In the genomic region with DNA sequence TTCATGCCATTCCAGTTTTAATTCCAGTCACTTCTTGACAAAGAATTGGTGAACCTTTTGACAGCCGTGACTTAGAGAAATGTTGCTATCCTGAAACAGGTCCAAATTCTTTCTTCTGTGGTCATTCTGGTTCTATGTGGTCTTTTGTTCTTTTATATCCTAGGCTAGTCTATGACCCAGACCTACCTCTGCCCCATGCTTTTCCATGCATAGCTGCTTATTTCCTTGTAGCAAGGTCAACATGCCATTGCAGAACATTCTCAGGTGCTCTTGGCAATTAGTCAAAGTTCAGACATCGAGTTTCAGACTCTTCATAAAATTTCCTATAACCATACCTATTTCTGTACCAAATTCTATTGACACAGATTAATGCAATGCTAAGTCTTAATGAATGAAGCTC, we compare ENCODE assay signal across 2 cellular contexts.
A peak's percentile ranks its signal among the peaks of the same experiment; 100 is the strongest.
TF ChIP-seq lines count a peak whose summit lies in the region.

No MANE protein-coding gene starts in this region.

TF ChIP-seq in Ishikawa, 13 proteins besides CTCF, POLR2A, EP300 and RAD21 (continued from another document):
- TF ChIP-seq, protein P1, sequence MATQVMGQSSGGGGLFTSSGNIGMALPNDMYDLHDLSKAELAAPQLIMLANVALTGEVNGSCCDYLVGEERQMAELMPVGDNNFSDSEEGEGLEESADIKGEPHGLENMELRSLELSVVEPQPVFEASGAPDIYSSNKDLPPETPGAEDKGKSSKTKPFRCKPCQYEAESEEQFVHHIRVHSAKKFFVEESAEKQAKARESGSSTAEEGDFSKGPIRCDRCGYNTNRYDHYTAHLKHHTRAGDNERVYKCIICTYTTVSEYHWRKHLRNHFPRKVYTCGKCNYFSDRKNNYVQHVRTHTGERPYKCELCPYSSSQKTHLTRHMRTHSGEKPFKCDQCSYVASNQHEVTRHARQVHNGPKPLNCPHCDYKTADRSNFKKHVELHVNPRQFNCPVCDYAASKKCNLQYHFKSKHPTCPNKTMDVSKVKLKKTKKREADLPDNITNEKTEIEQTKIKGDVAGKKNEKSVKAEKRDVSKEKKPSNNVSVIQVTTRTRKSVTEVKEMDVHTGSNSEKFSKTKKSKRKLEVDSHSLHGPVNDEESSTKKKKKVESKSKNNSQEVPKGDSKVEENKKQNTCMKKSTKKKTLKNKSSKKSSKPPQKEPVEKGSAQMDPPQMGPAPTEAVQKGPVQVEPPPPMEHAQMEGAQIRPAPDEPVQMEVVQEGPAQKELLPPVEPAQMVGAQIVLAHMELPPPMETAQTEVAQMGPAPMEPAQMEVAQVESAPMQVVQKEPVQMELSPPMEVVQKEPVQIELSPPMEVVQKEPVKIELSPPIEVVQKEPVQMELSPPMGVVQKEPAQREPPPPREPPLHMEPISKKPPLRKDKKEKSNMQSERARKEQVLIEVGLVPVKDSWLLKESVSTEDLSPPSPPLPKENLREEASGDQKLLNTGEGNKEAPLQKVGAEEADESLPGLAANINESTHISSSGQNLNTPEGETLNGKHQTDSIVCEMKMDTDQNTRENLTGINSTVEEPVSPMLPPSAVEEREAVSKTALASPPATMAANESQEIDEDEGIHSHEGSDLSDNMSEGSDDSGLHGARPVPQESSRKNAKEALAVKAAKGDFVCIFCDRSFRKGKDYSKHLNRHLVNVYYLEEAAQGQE (IDR thresholded peaks at IDR 0.05; ENCODE audit: low read depth) = no peak

TF ChIP-seq in HepG2, 621 proteins besides CTCF, POLR2A, EP300 and RAD21 (continued from another document):
- TF ChIP-seq, protein P2, sequence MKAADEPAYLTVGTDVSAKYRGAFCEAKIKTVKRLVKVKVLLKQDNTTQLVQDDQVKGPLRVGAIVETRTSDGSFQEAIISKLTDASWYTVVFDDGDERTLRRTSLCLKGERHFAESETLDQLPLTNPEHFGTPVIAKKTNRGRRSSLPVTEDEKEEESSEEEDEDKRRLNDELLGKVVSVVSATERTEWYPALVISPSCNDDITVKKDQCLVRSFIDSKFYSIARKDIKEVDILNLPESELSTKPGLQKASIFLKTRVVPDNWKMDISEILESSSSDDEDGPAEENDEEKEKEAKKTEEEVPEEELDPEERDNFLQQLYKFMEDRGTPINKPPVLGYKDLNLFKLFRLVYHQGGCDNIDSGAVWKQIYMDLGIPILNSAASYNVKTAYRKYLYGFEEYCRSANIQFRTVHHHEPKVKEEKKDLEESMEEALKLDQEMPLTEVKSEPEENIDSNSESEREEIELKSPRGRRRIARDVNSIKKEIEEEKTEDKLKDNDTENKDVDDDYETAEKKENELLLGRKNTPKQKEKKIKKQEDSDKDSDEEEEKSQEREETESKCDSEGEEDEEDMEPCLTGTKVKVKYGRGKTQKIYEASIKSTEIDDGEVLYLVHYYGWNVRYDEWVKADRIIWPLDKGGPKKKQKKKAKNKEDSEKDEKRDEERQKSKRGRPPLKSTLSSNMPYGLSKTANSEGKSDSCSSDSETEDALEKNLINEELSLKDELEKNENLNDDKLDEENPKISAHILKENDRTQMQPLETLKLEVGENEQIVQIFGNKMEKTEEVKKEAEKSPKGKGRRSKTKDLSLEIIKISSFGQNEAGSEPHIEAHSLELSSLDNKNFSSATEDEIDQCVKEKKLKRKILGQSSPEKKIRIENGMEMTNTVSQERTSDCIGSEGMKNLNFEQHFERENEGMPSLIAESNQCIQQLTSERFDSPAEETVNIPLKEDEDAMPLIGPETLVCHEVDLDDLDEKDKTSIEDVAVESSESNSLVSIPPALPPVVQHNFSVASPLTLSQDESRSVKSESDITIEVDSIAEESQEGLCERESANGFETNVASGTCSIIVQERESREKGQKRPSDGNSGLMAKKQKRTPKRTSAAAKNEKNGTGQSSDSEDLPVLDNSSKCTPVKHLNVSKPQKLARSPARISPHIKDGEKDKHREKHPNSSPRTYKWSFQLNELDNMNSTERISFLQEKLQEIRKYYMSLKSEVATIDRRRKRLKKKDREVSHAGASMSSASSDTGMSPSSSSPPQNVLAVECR (CRISPR knock-in tag; IDR thresholded peaks at IDR 0.05; ENCODE audit: borderline replicate concordance) = no peak
- TF ChIP-seq POGZ (CRISPR knock-in tag; IDR thresholded peaks at IDR 0.05) (0 out of 2 replicates have a peak, but pooled peaks have one; percentile 9), KDM6A (CRISPR knock-in tag; IDR thresholded peaks at IDR 0.05; ENCODE audit: low read depth) (no peak), GATAD1 (CRISPR knock-in tag; IDR thresholded peaks at IDR 0.05) (0 out of 2 replicates have a peak, but pooled peaks have one; percentile 15), IRF2 (CRISPR knock-in tag; IDR thresholded peaks at IDR 0.05) (0 out of 2 replicates have a peak, but pooled peaks have one; percentile 24), FOXA1 (IDR thresholded peaks at IDR 0.05) (no peak), FOXA1 (CRISPR knock-in tag; IDR thresholded peaks at IDR 0.05) (peak; percentile 38), SSRP1 (CRISPR knock-in tag; IDR thresholded peaks at IDR 0.05) (peak; percentile 80; the same call in 1 of the 2 replicates), ZMYM4 (CRISPR knock-in tag; IDR thresholded peaks at IDR 0.05) (0 out of 2 replicates have a peak, but pooled peaks have one; percentile 12)
- TF ChIP-seq, protein P3, sequence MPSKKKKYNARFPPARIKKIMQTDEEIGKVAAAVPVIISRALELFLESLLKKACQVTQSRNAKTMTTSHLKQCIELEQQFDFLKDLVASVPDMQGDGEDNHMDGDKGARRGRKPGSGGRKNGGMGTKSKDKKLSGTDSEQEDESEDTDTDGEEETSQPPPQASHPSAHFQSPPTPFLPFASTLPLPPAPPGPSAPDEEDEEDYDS (CRISPR knock-in tag; IDR thresholded peaks at IDR 0.05) = peak; percentile 16; the same call in 1 of the 2 replicates
- TF ChIP-seq, protein P4, sequence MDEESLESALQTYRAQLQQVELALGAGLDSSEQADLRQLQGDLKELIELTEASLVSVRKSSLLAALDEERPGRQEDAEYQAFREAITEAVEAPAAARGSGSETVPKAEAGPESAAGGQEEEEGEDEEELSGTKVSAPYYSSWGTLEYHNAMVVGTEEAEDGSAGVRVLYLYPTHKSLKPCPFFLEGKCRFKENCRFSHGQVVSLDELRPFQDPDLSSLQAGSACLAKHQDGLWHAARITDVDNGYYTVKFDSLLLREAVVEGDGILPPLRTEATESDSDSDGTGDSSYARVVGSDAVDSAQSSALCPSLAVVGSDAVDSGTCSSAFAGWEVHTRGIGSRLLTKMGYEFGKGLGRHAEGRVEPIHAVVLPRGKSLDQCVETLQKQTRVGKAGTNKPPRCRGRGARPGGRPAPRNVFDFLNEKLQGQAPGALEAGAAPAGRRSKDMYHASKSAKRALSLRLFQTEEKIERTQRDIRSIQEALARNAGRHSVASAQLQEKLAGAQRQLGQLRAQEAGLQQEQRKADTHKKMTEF (CRISPR knock-in tag; IDR thresholded peaks at IDR 0.05) = 0 out of 2 replicates have a peak, but pooled peaks have one; percentile 24
- TF ChIP-seq, protein P5, sequence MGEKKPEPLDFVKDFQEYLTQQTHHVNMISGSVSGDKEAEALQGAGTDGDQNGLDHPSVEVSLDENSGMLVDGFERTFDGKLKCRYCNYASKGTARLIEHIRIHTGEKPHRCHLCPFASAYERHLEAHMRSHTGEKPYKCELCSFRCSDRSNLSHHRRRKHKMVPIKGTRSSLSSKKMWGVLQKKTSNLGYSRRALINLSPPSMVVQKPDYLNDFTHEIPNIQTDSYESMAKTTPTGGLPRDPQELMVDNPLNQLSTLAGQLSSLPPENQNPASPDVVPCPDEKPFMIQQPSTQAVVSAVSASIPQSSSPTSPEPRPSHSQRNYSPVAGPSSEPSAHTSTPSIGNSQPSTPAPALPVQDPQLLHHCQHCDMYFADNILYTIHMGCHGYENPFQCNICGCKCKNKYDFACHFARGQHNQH (CRISPR knock-in tag; IDR thresholded peaks at IDR 0.05) = no peak
